ENCODE assay signal across 20 cellular contexts in the genomic region with DNA sequence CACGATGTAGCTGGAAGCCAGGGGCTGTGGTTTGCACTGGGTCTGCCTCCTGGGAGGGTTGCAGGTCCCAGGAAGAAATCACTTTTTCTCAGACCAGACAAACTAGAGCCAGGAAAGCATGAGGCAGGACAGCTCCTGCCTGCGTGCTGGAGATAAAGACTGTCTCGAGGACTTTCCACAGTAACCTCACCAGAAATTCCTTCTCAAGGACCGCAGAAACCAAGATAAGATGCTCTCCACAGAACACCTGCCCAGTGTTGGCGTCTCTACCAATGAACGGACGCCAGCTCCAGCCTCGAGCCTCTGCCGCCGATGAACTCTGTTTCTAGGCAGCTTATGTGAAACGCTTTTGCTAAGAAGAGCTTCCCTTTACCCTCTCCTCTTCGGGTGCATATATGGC.
A peak's percentile ranks its signal among the peaks of the same experiment; 100 is the strongest.
DNase-seq lines count a peak whose midpoint lies in the region; ATAC-seq, FAIRE-seq and TF ChIP-seq lines count a peak whose summit lies in the region.
"Had no signal": no experiment of that assay in that cellular context is flagged by ENCODE, and none has a peak within 500 bp of the region (broad histone marks: within the 10 kb centered on the region; RNA-seq: fewer than 3 reads in every experiment).

No MANE protein-coding gene starts in this region.

- H3K9ac ChIP-seq in astrocyte (ENCODE audit: low read length) = no peak overlapping the region

- H3K4me1 Mint-ChIP-seq in astrocyte (ENCODE audit: low read depth, unreplicated experiment) = no peaks in the 10 kb centered on the region
- peaks cover 18% of the 10 kb centered on the region for H3K4me1 Mint-ChIP-seq in neural crest cell
- no peaks in the 10 kb centered on the region for H3K4me1 Mint-ChIP-seq in stimulated activated effector memory CD8-positive, alpha-beta T cell treated with anti-CD3 and anti-CD28 coated beads, Interleukin-12 subunit alpha, Interleukin-12 subunit beta, amount 100 ng/mL, for 72 hours

- no peak overlapping the region for H3K4me2 ChIP-seq in astrocyte (ENCODE audit: low read length)

- no peaks in the 10 kb centered on the region for H3K36me3 ChIP-seq in astrocyte (ENCODE audit: insufficient read depth, low read length)

- no peak overlapping the region for H2AFZ ChIP-seq in astrocyte (ENCODE audit: low read depth, low read length)

- H3K4me3 ChIP-seq in astrocyte (ENCODE audit: insufficient read depth, low read depth, low read length) = no peak overlapping the region
- H3K4me3 ChIP-seq: GM12878, SK-N-MC had no signal

- no peaks in the 10 kb centered on the region for H3K9me3 ChIP-seq in astrocyte (ENCODE audit: insufficient read depth, low read depth, low read length)

- ATAC-seq in Right ventricle myocardium inferior (no peak), Right ventricle myocardium superior (ENCODE audit: poor library complexity) (no peak), HG02763 (IDR thresholded peaks at IDR 0.05; ENCODE audit: unreplicated experiment) (no peak)
- ATAC-seq in stimulated activated effector memory CD8-positive, alpha-beta T cell treated with anti-CD3 and anti-CD28 coated beads, Interleukin-12 subunit alpha, Interleukin-12 subunit beta, amount 100 ng/mL, for 72 hours = no peak
- ATAC-seq: GM12878 had no signal

- TF ChIP-seq CTCF in astrocyte (IDR thresholded peaks at IDR 0.05; ENCODE audit: insufficient read depth, low read depth, low read length) = no peak
- TF ChIP-seq CTCF in neural crest cell (conservative IDR thresholded peaks at IDR 0.05) = no peak

- intact Hi-C loops in Right ventricle myocardium inferior (cut with DNase I) = no loop called here
- intact Hi-C loops in Right ventricle myocardium superior (cut with DNase I) = no loop called here

- no peaks in the 10 kb centered on the region for H3K36me3 Mint-ChIP-seq in astrocyte (ENCODE audit: low read depth, unreplicated experiment)
- no peaks in the 10 kb centered on the region for H3K36me3 Mint-ChIP-seq in neural crest cell (ENCODE audit: low read depth)
- no peaks in the 10 kb centered on the region for H3K36me3 Mint-ChIP-seq in stimulated activated effector memory CD8-positive, alpha-beta T cell treated with anti-CD3 and anti-CD28 coated beads, Interleukin-12 subunit alpha, Interleukin-12 subunit beta, amount 100 ng/mL, for 72 hours

- FAIRE-seq in astrocyte (lab: Jason Lieb, UNC) = no peak
- FAIRE-seq: GM12878, GM19239, RCC 7860 had no signal

- no peak overlapping the region for H3K4me3 Mint-ChIP-seq in astrocyte (ENCODE audit: unreplicated experiment)
- no peak overlapping the region for H3K4me3 Mint-ChIP-seq in neural crest cell
- H3K4me3 Mint-ChIP-seq in stimulated activated effector memory CD8-positive, alpha-beta T cell treated with anti-CD3 and anti-CD28 coated beads, Interleukin-12 subunit alpha, Interleukin-12 subunit beta, amount 100 ng/mL, for 72 hours = no peak overlapping the region

- H3K27me3 Mint-ChIP-seq in astrocyte (ENCODE audit: low read depth, unreplicated experiment) (peaks cover 75% of the 10 kb centered on the region), neural crest cell (ENCODE audit: low read depth) (no peaks in the 10 kb centered on the region)

- DNase-seq in Right ventricle myocardium inferior (ENCODE audit: missing footprints) (peak; percentile 15), Right ventricle myocardium superior (no peak), astrocyte (ENCODE audit: low read depth) (peak; percentile 62), neural crest cell (ENCODE audit: low read depth, low spot score) (no peak), NCI-H446 treated with DMSO at 0.1 percent for 48 hours (lab: John Stamatoyannopoulos, UW) (no peak)
- DNase-seq in stimulated activated effector memory CD8-positive, alpha-beta T cell treated with anti-CD3 and anti-CD28 coated beads, Interleukin-12 subunit alpha, Interleukin-12 subunit beta, amount 100 ng/mL, for 72 hours (ENCODE audit: low spot score in 2 of 2) = no peak
- DNase-seq in stimulated activated CD4-positive, alpha-beta T cell treated with anti-CD3 and anti-CD28 coated beads, Interleukin-4, amount 100 ng/mL, for 1 hour = no peak
- DNase-seq: COR-L47, EL, GOT3, KBM-7, NCI-H1105, NCI-H2107, SHP77 had no signal

- H3K4me1 ChIP-seq in astrocyte (ENCODE audit: insufficient read depth, low read length) = no peaks in the 10 kb centered on the region

- no peaks in the 10 kb centered on the region for H4K20me1 ChIP-seq in astrocyte (ENCODE audit: insufficient read depth, low read length)

- no peaks in the 10 kb centered on the region for H3K79me2 ChIP-seq in astrocyte (ENCODE audit: insufficient read depth, low read length)

- no peak overlapping the region for H3K27ac Mint-ChIP-seq in astrocyte (ENCODE audit: unreplicated experiment)
- peak overlapping the region; percentile 88 for H3K27ac Mint-ChIP-seq in neural crest cell (ENCODE audit: unreplicated experiment)
- no peak overlapping the region for H3K27ac Mint-ChIP-seq in stimulated activated effector memory CD8-positive, alpha-beta T cell treated with anti-CD3 and anti-CD28 coated beads, Interleukin-12 subunit alpha, Interleukin-12 subunit beta, amount 100 ng/mL, for 72 hours

- peaks cover 52% of the 10 kb centered on the region for H3K27me3 ChIP-seq in astrocyte (ENCODE audit: insufficient read depth, low read length)

- H3K9me3 Mint-ChIP-seq in astrocyte (ENCODE audit: unreplicated experiment) (no peaks in the 10 kb centered on the region), neural crest cell (peaks cover 3% of the 10 kb centered on the region)
- H3K9me3 Mint-ChIP-seq in stimulated activated effector memory CD8-positive, alpha-beta T cell treated with anti-CD3 and anti-CD28 coated beads, Interleukin-12 subunit alpha, Interleukin-12 subunit beta, amount 100 ng/mL, for 72 hours = no peaks in the 10 kb centered on the region

- no peak overlapping the region for H3K27ac ChIP-seq in astrocyte (ENCODE audit: low read depth, low read length)
- H3K27ac ChIP-seq: 22Rv1, SK-N-MC had no signal

Comparison
In these comparisons a context has a peak if more than half of its experiments do, and no peak if none do; other contexts are left out.
1. DNase-seq: peak in Right ventricle myocardium inferior (single experiment) and astrocyte (single experiment); none in Right ventricle myocardium superior (single experiment), neural crest cell (single experiment), stimulated activated effector memory CD8-positive, alpha-beta T cell treated with anti-CD3 and anti-CD28 coated beads, Interleukin-12 subunit alpha, Interleukin-12 subunit beta, amount 100 ng/mL, for 72 hours (0 of 2), stimulated activated CD4-positive, alpha-beta T cell treated with anti-CD3 and anti-CD28 coated beads, Interleukin-4, amount 100 ng/mL, for 1 hour (single experiment) and NCI-H446 treated with DMSO at 0.1 percent for 48 hours (single experiment).